In genomic region chr20:9501473-9501872, GRCh38 we compare ENCODE assay signal across 30 cellular contexts. TPM values are rescaled to one million over a fixed set of nuclear protein-coding genes. Genes with fewer than 3 reads are reported as not detected.
"Had no signal": no experiment of that assay in that cellular context is flagged by ENCODE, and none has a peak within 500 bp of the region (broad histone marks: within the 10 kb centered on the region; RNA-seq: fewer than 3 reads in every experiment).

No MANE protein-coding gene starts in this region.

- FAIRE-seq: colon, endometrium, endothelial cell of umbilical vein, frontal cortex had no signal

- H3K27ac ChIP-seq: colonic mucosa, coronary artery, dorsolateral prefrontal cortex, epithelial cell of prostate, esophagus muscularis mucosa, esophagus squamous epithelium, foreskin keratinocyte, gastrocnemius medialis, gastroesophageal sphincter, heart left ventricle, heart right ventricle had no signal

- DNase-seq: colonic mucosa; cortex of kidney; dermis blood vessel endothelial cell; dorsolateral prefrontal cortex; effector CD4-positive, alpha-beta T cell; effector CD8-positive, alpha-beta T cell; effector memory CD4-positive, alpha-beta T cell; effector memory CD8-positive, alpha-beta T cell; endodermal cell; erythroblast; esophagus squamous epithelium; foreskin fibroblast; foreskin keratinocyte; foreskin melanocyte; gastrocnemius medialis; glutamatergic neuron; head of caudate nucleus; heart left ventricle; heart right ventricle had no signal

- ATAC-seq: effector memory CD8-positive, alpha-beta T cell; esophagus mucosa; foreskin keratinocyte; gastrocnemius medialis; gastroesophageal sphincter; heart left ventricle; heart right ventricle had no signal

- H3K9me3 ChIP-seq: colonic mucosa, esophagus muscularis mucosa, esophagus squamous epithelium, gastrocnemius medialis, gastroesophageal sphincter, heart left ventricle, heart right ventricle had no signal

- H3K4me1 ChIP-seq: colonic mucosa, foreskin keratinocyte, gastrocnemius medialis had no signal

- H3K36me3 ChIP-seq: colonic mucosa, esophagus muscularis mucosa, esophagus squamous epithelium, gastrocnemius medialis, gastroesophageal sphincter, heart left ventricle, heart right ventricle had no signal

- H3K4me3 ChIP-seq: colonic mucosa, coronary artery, dorsolateral prefrontal cortex, esophagus muscularis mucosa, esophagus squamous epithelium, gastrocnemius medialis, gastroesophageal sphincter, heart left ventricle, heart right ventricle had no signal

RNA-seq across cellular contexts. Expression of gene LAMP5, which starts 12.9 kb away (rescaled TPM):
- total RNA-seq: endothelial cell of umbilical vein, esophagus mucosa, esophagus squamous epithelium, fibroblast of villous mesenchyme, foreskin keratinocyte, gastrocnemius medialis, gastroesophageal sphincter, glomerular endothelial cell had no signal
- polyA plus RNA-seq: endothelial cell of umbilical vein, foreskin keratinocyte had no signal
